27 cellular contexts compared by ENCODE assay signal in the genomic region with DNA sequence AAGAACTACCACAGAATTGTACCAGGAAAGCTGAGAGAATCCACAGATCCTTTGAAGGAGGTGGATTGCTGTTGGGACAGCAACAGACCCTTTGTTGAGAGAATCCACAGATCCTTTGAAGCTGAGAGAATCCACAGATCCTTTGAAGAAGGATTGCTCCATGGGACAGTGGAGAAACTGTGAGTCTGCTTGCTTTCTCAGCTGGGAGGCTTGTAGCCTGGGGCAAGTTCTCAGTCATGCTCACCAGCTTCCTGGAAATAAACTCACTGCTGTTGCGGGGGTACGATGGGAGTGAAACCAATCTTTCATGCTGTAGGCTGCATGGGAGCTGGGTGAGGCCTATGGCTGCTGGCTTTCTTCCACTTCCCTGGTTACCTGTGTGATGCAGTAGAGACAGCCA.
"Had no signal": no experiment of that assay in that cellular context is flagged by ENCODE, and none has a peak within 500 bp of the region (broad histone marks: within the 10 kb centered on the region; RNA-seq: fewer than 3 reads in every experiment).

No MANE protein-coding gene starts in this region.

- H3K36me3 ChIP-seq: cardiac muscle cell, heart left ventricle, left ventricle myocardium inferior, neutrophil, ovary, right lobe of liver, transverse colon had no signal

- DNase-seq: activated CD4-positive, alpha-beta T cell treated with anti-CD3 and anti-CD28 coated beads for 4 hours; activated CD4-positive, alpha-beta T cell treated with anti-CD3 and anti-CD28 coated beads, Interleukin-2, amount 50 U/mL, for 4 hours; activated naive CD4-positive, alpha-beta T cell; activated T-cell treated with anti-CD3 and anti-CD28 coated beads for 4 hours; activated T-cell treated with anti-CD3 and anti-CD28 coated beads, Interleukin-2, amount 50 U/mL, for 72 hours; anterior cingulate cortex; cerebellar nuclear complex; dorsolateral prefrontal cortex; effector memory CD4-positive, alpha-beta T cell; erythroblast; heart left ventricle; left ventricle myocardium inferior; naive B cell; nephron progenitor cell; ovary; right lobe of liver; stimulated activated CD4-positive, alpha-beta T cell treated with anti-CD3 and anti-CD28 coated beads, Interleukin-2, amount 100 ng/mL, for 48 hours; stimulated activated naive CD4-positive, alpha-beta T cell treated with Interleukin-2 at 50 U/mL for 16 hours; T-cell; testis; transverse colon had no signal

- H3K4me1 ChIP-seq: heart left ventricle, left ventricle myocardium inferior, right lobe of liver, testis, transverse colon had no signal

- H3K27ac ChIP-seq: cardiac muscle cell, coronary artery, dorsolateral prefrontal cortex, heart left ventricle, left ventricle myocardium inferior, neutrophil, ovary, right lobe of liver, testis, transverse colon had no signal

- ATAC-seq: activated T-cell treated with anti-CD3 and anti-CD28 coated beads, Interleukin-2, amount 50 U/mL, for 72 hours; heart left ventricle; right lobe of liver; T-cell had no signal

- FAIRE-seq: islet of Langerhans, urothelium cell line had no signal

- H3K4me3 ChIP-seq: cardiac muscle cell, coronary artery, dorsolateral prefrontal cortex, heart left ventricle, left ventricle myocardium inferior, lung, ovary, right lobe of liver, testis, transverse colon had no signal

- H3K27me3 ChIP-seq: cardiac muscle cell, dorsolateral prefrontal cortex, heart left ventricle, neutrophil, ovary, right lobe of liver, testis, transverse colon had no signal
